Comparison of ENCODE assay signal across 32 cellular contexts in the genomic region with DNA sequence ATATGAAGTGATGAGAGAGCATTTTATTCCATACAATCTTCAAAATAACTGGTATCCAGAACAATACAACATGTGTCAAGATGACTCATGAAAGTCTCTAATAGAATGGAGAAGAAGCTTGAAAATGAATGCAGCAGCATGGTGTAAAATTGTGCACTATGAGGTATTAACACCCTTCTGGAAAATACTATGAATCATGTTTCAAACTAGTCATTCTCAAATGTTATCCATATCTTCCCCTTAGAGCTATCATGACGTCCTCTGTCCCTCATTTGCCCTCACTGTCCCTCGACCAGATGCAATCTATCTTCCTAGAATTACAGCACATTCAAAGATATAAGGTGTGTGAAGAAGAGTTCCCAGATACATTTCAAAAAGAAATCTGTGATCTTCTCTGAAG.
"Had no signal": no experiment of that assay in that cellular context is flagged by ENCODE, and none has a peak within 500 bp of the region (broad histone marks: within the 10 kb centered on the region; RNA-seq: fewer than 3 reads in every experiment).

No MANE protein-coding gene starts in this region.

- H3K27ac ChIP-seq: colonic mucosa, epithelial cell of prostate, esophagus muscularis mucosa, neutrophil, pancreas, right lobe of liver, stomach, thyroid gland, vagina had no signal

- H3K4me1 Mint-ChIP-seq: endodermal cell, immature natural killer cell, memory B cell, naive B cell, neural crest cell had no signal

- H3K9me3 ChIP-seq: colonic mucosa, esophagus muscularis mucosa, mucosa of descending colon, neutrophil, pancreas, right lobe of liver, stomach, thyroid gland, vagina had no signal

- H3K27me3 ChIP-seq: colonic mucosa, esophagus muscularis mucosa, neutrophil, pancreas, right lobe of liver, stomach, thyroid gland, vagina had no signal

- FAIRE-seq: frontal cortex, pancreas had no signal

- H3K36me3 ChIP-seq: colonic mucosa, esophagus muscularis mucosa, neutrophil, right lobe of liver, stomach, thyroid gland, vagina had no signal

- H3K36me3 Mint-ChIP-seq: immature natural killer cell; memory B cell; mesothelial cell of epicardium; naive B cell; natural killer cell treated with Interleukin-12 subunit alpha and Interleukin-12 subunit beta and Interleukin-15 and Interleukin-18, amount 100 ng/mL, for 72 hours had no signal

- H3K27ac Mint-ChIP-seq: dendritic cell treated with granulocyte-macrophage colony-stimulating factor and Interleukin-4, amounts not matched to agents 40 ng/mL and 50 ng/mL, for 4 days; endodermal cell; immature natural killer cell; memory B cell; mesothelial cell of epicardium; naive B cell had no signal

- H3K4me2 ChIP-seq: smooth muscle cell had no signal

- H3K4me3 Mint-ChIP-seq: dendritic cell treated with granulocyte-macrophage colony-stimulating factor and Interleukin-4, amounts not matched to agents 40 ng/mL and 50 ng/mL, for 4 days; endodermal cell; immature natural killer cell; memory B cell; mesothelial cell of epicardium; naive B cell; natural killer cell treated with Interleukin-12 subunit alpha and Interleukin-12 subunit beta and Interleukin-15 and Interleukin-18, amount 100 ng/mL, for 72 hours; neural crest cell had no signal

- H3K9me3 Mint-ChIP-seq: endodermal cell; immature natural killer cell; natural killer cell treated with Interleukin-12 subunit alpha and Interleukin-12 subunit beta and Interleukin-15 and Interleukin-18, amount 100 ng/mL, for 72 hours had no signal

- DNase-seq: colonic mucosa; effector CD8-positive, alpha-beta T cell; endodermal cell; hypothalamus; immature natural killer cell; islet precursor cell; kidney glomerular epithelial cell; mucosa of descending colon; naive B cell; pancreas; right lobe of liver; stimulated activated CD4-positive, alpha-beta T cell treated with anti-CD3 and anti-CD28 coated beads, Interleukin-12 subunit alpha, Interleukin-12 subunit beta, amount 100 ng/mL, for 4 hours; stimulated activated CD4-positive, alpha-beta T cell treated with anti-CD3 and anti-CD28 coated beads, Interleukin-1b, Interleukin-23, amount 100 ng/mL, for 48 hours; stimulated activated CD4-positive, alpha-beta T cell treated with anti-CD3 and anti-CD28 coated beads, Interleukin-4, amount 100 ng/mL, for 1 hour; stimulated activated CD8-positive, alpha-beta memory T cell treated with anti-CD3 and anti-CD28 coated beads, Interleukin-4, amount 100 ng/mL, for 48 hours; stimulated activated naive CD4-positive, alpha-beta T cell treated with Interleukin-2 at 50 U/mL for 16 hours; stomach; thyroid gland; trophoblast cell had no signal

- H3K27me3 Mint-ChIP-seq: dendritic cell treated with granulocyte-macrophage colony-stimulating factor and Interleukin-4, amounts not matched to agents 40 ng/mL and 50 ng/mL, for 4 days; naive B cell had no signal

- ATAC-seq: left lobe of liver; mucosa of descending colon; natural killer cell treated with Interleukin-12 subunit alpha and Interleukin-12 subunit beta and Interleukin-15 and Interleukin-18, amount 100 ng/mL, for 72 hours; pancreas; right lobe of liver had no signal

- H3K4me1 ChIP-seq: colonic mucosa, esophagus muscularis mucosa, pancreas, right lobe of liver, stomach, thyroid gland, vagina had no signal

- H3K4me3 ChIP-seq: colonic mucosa, esophagus muscularis mucosa, lung, mucosa of descending colon, pancreas, right lobe of liver, smooth muscle cell, stomach, thyroid gland, vagina had no signal
